Comparison of ENCODE assay signal across 9 cellular contexts in genomic region chr2:15313657-15314056, GRCh38.
DNase-seq lines count a peak whose midpoint lies in the region; ATAC-seq and TF ChIP-seq lines count a peak whose summit lies in the region.
"Had no signal": no experiment of that assay in that cellular context is flagged by ENCODE, and none has a peak within 500 bp of the region (broad histone marks: within the 10 kb centered on the region; RNA-seq: fewer than 3 reads in every experiment).

No MANE protein-coding gene starts in this region.

- ATAC-seq in activated CD4-positive, alpha-beta T cell treated with anti-CD3 and anti-CD28 coated beads for 36 hours, result peak; percentile 68
- ATAC-seq in HG02840 (IDR thresholded peaks at IDR 0.05; ENCODE audit: low FRiP score, unreplicated experiment), result peak; percentile 71
- ATAC-seq in lower lobe of right lung, result no peak

- peaks cover 53% of the 10 kb centered on the region for H3K36me3 Mint-ChIP-seq in activated CD4-positive, alpha-beta T cell treated with anti-CD3 and anti-CD28 coated beads for 36 hours (ENCODE audit: low read depth)

- H3K4me1 Mint-ChIP-seq in activated CD4-positive, alpha-beta T cell treated with anti-CD3 and anti-CD28 coated beads for 36 hours, result peaks cover 24% of the 10 kb centered on the region

- no peak overlapping the region for H3K4me3 Mint-ChIP-seq in activated CD4-positive, alpha-beta T cell treated with anti-CD3 and anti-CD28 coated beads for 36 hours

- H3K36me3 ChIP-seq in right atrium auricular region (no peaks in the 10 kb centered on the region), lower lobe of right lung (peaks cover 9% of the 10 kb centered on the region)

- TF ChIP-seq CTCF in right atrium auricular region (IDR thresholded peaks at IDR 0.05) (no peak), lower lobe of right lung (IDR thresholded peaks at IDR 0.05) (no peak)

- no peak overlapping the region for H3K4me3 ChIP-seq in skeletal muscle cell (ENCODE audit: low read depth, low read length)
- H3K4me3 ChIP-seq in right atrium auricular region, result no peak overlapping the region
- H3K4me3 ChIP-seq in lower lobe of right lung, result no peak overlapping the region

- POLR2A ChIA-PET in activated CD4-positive, alpha-beta T cell treated with anti-CD3 and anti-CD28 coated beads for 36 hours (lab: Charles Lee), result no interaction called here

- no peaks in the 10 kb centered on the region for H3K27me3 Mint-ChIP-seq in activated CD4-positive, alpha-beta T cell treated with anti-CD3 and anti-CD28 coated beads for 36 hours

- peaks cover 5% of the 10 kb centered on the region for H3K9me3 Mint-ChIP-seq in activated CD4-positive, alpha-beta T cell treated with anti-CD3 and anti-CD28 coated beads for 36 hours (ENCODE audit: low read depth)

- H3K27me3 ChIP-seq in right atrium auricular region, result no peaks in the 10 kb centered on the region
- no peaks in the 10 kb centered on the region for H3K27me3 ChIP-seq in lower lobe of right lung (ENCODE audit: low read depth)
- H3K27me3 ChIP-seq: neutrophil had no signal

- intact Hi-C loops in activated CD4-positive, alpha-beta T cell treated with anti-CD3 and anti-CD28 coated beads for 36 hours (cut with DNase I, micrococcal nuclease), result loop anchor here in 1 of 2 experiments (1.0 kb wide), 1 partner anchor 136 kb away; no protein-coding TSS in a partner anchor
- intact Hi-C loops in lower lobe of right lung (cut with DNase I), result no loop called here

- H3K4me1 ChIP-seq in right atrium auricular region, result no peaks in the 10 kb centered on the region
- no peaks in the 10 kb centered on the region for H3K4me1 ChIP-seq in lower lobe of right lung

- no peak for DNase-seq in activated CD4-positive, alpha-beta T cell treated with anti-CD3 and anti-CD28 coated beads for 36 hours
- DNase-seq in activated CD4-positive, alpha-beta T cell treated with anti-CD3 and anti-CD28 coated beads for 4 hours, result no peak
- DNase-seq in NCI-H526 treated with DMSO at 0.1 percent for 48 hours (lab: John Stamatoyannopoulos, UW) (peak; percentile 100), skeletal muscle cell (ENCODE audit: low read depth) (peak; percentile 17), globus pallidus (ENCODE audit: low spot score) (no peak), right atrium auricular region (ENCODE audit: low spot score) (no peak), lower lobe of right lung (no peak)

- H3K9me3 ChIP-seq in right atrium auricular region (no peaks in the 10 kb centered on the region), lower lobe of right lung (no peaks in the 10 kb centered on the region)
- H3K9me3 ChIP-seq: neutrophil had no signal

- H3K27ac Mint-ChIP-seq in activated CD4-positive, alpha-beta T cell treated with anti-CD3 and anti-CD28 coated beads for 36 hours, result no peak overlapping the region

- CTCF ChIA-PET in activated CD4-positive, alpha-beta T cell treated with anti-CD3 and anti-CD28 coated beads for 36 hours (lab: Charles Lee), result no interaction called here

- H3K27ac ChIP-seq in right atrium auricular region, result no peak overlapping the region
- H3K27ac ChIP-seq in lower lobe of right lung, result no peak overlapping the region
- H3K27ac ChIP-seq: neutrophil had no signal

Comparison
In these comparisons a context has a peak if more than half of its experiments do, and no peak if none do; other contexts are left out.
1. ATAC-seq: peak in activated CD4-positive, alpha-beta T cell treated with anti-CD3 and anti-CD28 coated beads for 36 hours (single experiment) and HG02840 (single experiment); none in lower lobe of right lung (0 of 2).
2. DNase-seq: peak in NCI-H526 treated with DMSO at 0.1 percent for 48 hours (single experiment) and skeletal muscle cell (single experiment); none in activated CD4-positive, alpha-beta T cell treated with anti-CD3 and anti-CD28 coated beads for 36 hours (single experiment), activated CD4-positive, alpha-beta T cell treated with anti-CD3 and anti-CD28 coated beads for 4 hours (0 of 2), globus pallidus (single experiment), right atrium auricular region (single experiment) and lower lobe of right lung (single experiment).